3 cellular contexts compared by ENCODE assay signal in the genomic region with DNA sequence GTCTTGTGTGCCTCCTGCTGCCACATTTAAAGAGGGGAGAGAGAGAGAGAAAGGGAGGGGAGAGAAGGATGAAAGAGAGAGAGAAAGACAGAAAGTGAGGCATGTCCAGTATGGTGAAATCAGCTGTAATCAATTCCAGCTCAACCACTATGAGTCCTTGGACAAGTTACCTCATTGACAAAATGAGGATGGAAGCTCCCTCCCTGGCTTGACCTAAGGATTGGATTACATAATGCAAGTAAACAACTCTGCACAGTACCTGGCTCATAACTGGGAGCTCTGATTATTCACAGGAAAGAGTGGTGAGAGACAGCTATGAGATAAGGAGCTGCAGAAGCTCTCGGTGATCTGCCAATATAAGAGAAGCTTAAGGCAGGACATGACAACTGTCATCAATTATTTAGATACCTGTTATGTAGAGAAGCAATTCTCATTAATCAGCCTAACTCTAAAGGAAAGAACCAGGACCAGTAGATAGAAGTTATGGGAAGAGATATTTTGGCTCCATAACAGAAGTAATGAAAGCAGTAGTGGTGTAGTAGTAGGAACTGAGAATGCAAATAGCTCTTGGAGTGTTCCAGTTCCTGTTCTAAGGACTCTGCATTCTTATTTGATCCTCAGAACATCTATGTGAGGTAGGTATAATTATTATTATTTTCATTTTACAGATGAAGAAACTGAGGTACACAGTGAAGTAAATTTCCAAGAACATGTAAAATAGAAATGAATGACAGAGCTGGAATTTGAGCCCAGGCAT.
TF ChIP-seq lines count a peak whose summit lies in the region.

No MANE protein-coding gene starts in this region.

TF ChIP-seq in liver, 16 proteins besides CTCF, POLR2A, EP300 and RAD21 (continued from another document):
- TF ChIP-seq, protein P1, sequence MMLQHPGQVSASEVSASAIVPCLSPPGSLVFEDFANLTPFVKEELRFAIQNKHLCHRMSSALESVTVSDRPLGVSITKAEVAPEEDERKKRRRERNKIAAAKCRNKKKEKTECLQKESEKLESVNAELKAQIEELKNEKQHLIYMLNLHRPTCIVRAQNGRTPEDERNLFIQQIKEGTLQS (IDR thresholded peaks at IDR 0.05) = no peak
- TF ChIP-seq HNF4A (conservative IDR thresholded peaks at IDR 0.05) (peak in 1 of 2 donors; percentile 46), FOXA1 (IDR thresholded peaks at IDR 0.05) (no peak), YY1 (IDR thresholded peaks at IDR 0.05) (peak; percentile 20), HNF4G (IDR thresholded peaks at IDR 0.05) (no peak), JUND (IDR thresholded peaks at IDR 0.05) (peak in 1 of 2 donors; percentile 35), EGR1 (IDR thresholded peaks at IDR 0.05; ENCODE audit: low read depth in 2 of 2) (no peak), SP1 (IDR thresholded peaks at IDR 0.05) (no peak), GABPA (IDR thresholded peaks at IDR 0.05 in 1 of 2, conservative IDR thresholded peaks at IDR 0.05 in 1 of 2) (no peak), RXRA (IDR thresholded peaks at IDR 0.05) (peak in 1 of 2 donors; percentile 31), TAF1 (conservative IDR thresholded peaks at IDR 0.05) (no peak), NR2F2 (IDR thresholded peaks at IDR 0.05) (no peak)
- TF ChIP-seq, protein P2, sequence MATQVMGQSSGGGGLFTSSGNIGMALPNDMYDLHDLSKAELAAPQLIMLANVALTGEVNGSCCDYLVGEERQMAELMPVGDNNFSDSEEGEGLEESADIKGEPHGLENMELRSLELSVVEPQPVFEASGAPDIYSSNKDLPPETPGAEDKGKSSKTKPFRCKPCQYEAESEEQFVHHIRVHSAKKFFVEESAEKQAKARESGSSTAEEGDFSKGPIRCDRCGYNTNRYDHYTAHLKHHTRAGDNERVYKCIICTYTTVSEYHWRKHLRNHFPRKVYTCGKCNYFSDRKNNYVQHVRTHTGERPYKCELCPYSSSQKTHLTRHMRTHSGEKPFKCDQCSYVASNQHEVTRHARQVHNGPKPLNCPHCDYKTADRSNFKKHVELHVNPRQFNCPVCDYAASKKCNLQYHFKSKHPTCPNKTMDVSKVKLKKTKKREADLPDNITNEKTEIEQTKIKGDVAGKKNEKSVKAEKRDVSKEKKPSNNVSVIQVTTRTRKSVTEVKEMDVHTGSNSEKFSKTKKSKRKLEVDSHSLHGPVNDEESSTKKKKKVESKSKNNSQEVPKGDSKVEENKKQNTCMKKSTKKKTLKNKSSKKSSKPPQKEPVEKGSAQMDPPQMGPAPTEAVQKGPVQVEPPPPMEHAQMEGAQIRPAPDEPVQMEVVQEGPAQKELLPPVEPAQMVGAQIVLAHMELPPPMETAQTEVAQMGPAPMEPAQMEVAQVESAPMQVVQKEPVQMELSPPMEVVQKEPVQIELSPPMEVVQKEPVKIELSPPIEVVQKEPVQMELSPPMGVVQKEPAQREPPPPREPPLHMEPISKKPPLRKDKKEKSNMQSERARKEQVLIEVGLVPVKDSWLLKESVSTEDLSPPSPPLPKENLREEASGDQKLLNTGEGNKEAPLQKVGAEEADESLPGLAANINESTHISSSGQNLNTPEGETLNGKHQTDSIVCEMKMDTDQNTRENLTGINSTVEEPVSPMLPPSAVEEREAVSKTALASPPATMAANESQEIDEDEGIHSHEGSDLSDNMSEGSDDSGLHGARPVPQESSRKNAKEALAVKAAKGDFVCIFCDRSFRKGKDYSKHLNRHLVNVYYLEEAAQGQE (IDR thresholded peaks at IDR 0.05) = no peak
- TF ChIP-seq, protein P3, sequence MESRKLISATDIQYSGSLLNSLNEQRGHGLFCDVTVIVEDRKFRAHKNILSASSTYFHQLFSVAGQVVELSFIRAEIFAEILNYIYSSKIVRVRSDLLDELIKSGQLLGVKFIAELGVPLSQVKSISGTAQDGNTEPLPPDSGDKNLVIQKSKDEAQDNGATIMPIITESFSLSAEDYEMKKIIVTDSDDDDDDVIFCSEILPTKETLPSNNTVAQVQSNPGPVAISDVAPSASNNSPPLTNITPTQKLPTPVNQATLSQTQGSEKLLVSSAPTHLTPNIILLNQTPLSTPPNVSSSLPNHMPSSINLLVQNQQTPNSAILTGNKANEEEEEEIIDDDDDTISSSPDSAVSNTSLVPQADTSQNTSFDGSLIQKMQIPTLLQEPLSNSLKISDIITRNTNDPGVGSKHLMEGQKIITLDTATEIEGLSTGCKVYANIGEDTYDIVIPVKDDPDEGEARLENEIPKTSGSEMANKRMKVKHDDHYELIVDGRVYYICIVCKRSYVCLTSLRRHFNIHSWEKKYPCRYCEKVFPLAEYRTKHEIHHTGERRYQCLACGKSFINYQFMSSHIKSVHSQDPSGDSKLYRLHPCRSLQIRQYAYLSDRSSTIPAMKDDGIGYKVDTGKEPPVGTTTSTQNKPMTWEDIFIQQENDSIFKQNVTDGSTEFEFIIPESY (IDR thresholded peaks at IDR 0.05) = no peak
- TF ChIP-seq, protein P4, sequence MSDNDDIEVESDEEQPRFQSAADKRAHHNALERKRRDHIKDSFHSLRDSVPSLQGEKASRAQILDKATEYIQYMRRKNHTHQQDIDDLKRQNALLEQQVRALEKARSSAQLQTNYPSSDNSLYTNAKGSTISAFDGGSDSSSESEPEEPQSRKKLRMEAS (IDR thresholded peaks at IDR 0.05) = peak; percentile 18
TF ChIP-seq in liver: peak in this region for 6.

TF ChIP-seq in HepG2, 621 proteins besides CTCF, POLR2A, EP300 and RAD21 (continued from another document):
- no peak for TF ChIP-seq ZFP82 (CRISPR knock-in tag; IDR thresholded peaks at IDR 0.05; ENCODE audit: borderline replicate concordance)
- TF ChIP-seq, protein P5, sequence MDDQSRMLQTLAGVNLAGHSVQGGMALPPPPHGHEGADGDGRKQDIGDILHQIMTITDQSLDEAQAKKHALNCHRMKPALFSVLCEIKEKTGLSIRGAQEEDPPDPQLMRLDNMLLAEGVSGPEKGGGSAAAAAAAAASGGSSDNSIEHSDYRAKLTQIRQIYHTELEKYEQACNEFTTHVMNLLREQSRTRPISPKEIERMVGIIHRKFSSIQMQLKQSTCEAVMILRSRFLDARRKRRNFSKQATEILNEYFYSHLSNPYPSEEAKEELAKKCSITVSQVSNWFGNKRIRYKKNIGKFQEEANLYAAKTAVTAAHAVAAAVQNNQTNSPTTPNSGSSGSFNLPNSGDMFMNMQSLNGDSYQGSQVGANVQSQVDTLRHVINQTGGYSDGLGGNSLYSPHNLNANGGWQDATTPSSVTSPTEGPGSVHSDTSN (CRISPR knock-in tag; IDR thresholded peaks at IDR 0.05; ENCODE audit: borderline replicate concordance) = no peak
- TF ChIP-seq MAF1 (CRISPR knock-in tag; IDR thresholded peaks at IDR 0.05; ENCODE audit: borderline replicate concordance) = no peak
- TF ChIP-seq GLI4 (CRISPR knock-in tag; IDR thresholded peaks at IDR 0.05; ENCODE audit: borderline replicate concordance) = no peak
- no peak for TF ChIP-seq PAF1 (CRISPR knock-in tag; IDR thresholded peaks at IDR 0.05)
- no peak for TF ChIP-seq ZNF883 (CRISPR knock-in tag; IDR thresholded peaks at IDR 0.05; ENCODE audit: not compliant biosample characterization)
- TF ChIP-seq FOSL2 (CRISPR knock-in tag; IDR thresholded peaks at IDR 0.05) = no peak
- no peak for TF ChIP-seq ZNF501 (CRISPR knock-in tag; IDR thresholded peaks at IDR 0.05)
- TF ChIP-seq HOXA9 (CRISPR knock-in tag; IDR thresholded peaks at IDR 0.05; ENCODE audit: borderline replicate concordance) = no peak
- TF ChIP-seq POGZ (CRISPR knock-in tag; IDR thresholded peaks at IDR 0.05) = no peak
- no peak for TF ChIP-seq ZNF644 (CRISPR knock-in tag; IDR thresholded peaks at IDR 0.05; ENCODE audit: low read depth)
- no peak for TF ChIP-seq ZNF772 (CRISPR knock-in tag; IDR thresholded peaks at IDR 0.05)
- no peak for TF ChIP-seq HOXA3 (CRISPR knock-in tag; IDR thresholded peaks at IDR 0.05)
- TF ChIP-seq PPARG (CRISPR knock-in tag; conservative IDR thresholded peaks at IDR 0.05) = no peak
- TF ChIP-seq ZNF547 (CRISPR knock-in tag; IDR thresholded peaks at IDR 0.05) = no peak
TF ChIP-seq in HepG2: peak in this region for 0.

TF ChIP-seq in GM12878, 131 proteins besides CTCF, POLR2A, EP300 and RAD21 (continued from another document):
- TF ChIP-seq RELA (IDR thresholded peaks at IDR 0.05; ENCODE audit: borderline replicate concordance, partially characterized antibody) = no peak
- peak; percentile 41; the same call in 1 of the 2 replicates for TF ChIP-seq SPI1 (IDR thresholded peaks at IDR 0.05; ENCODE audit: borderline replicate concordance, insufficient read depth, low read depth, low read length)
TF ChIP-seq in GM12878: peak in this region for 1.
